Comparison of ENCODE assay signal across 14 cellular contexts in genomic region chr4:173782660-173783059, GRCh38.
"Had no signal": no experiment of that assay in that cellular context is flagged by ENCODE, and none has a peak within 500 bp of the region (broad histone marks: within the 10 kb centered on the region; RNA-seq: fewer than 3 reads in every experiment).

No MANE protein-coding gene starts in this region.

- H3K27ac ChIP-seq: cardiac muscle cell, dorsolateral prefrontal cortex had no signal

- H3K4me3 ChIP-seq: cardiac muscle cell, dorsolateral prefrontal cortex had no signal

- ATAC-seq: activated CD8-positive, alpha-beta memory T cell treated with anti-CD3 and anti-CD28 coated beads, Interleukin-2, amount 10 ng/mL, durations not matched to agents 7 days and 5 days; esophagus mucosa; left ventricle myocardium superior; naive thymus-derived CD8-positive, alpha-beta T cell; stimulated activated memory B cell treated with anti-CD40 and anti-IgM and Interleukin-4, amounts not matched to agents 10 μg/mL and 1 μg/mL and 100 μg/mL, for 72 hours had no signal

- H3K27ac Mint-ChIP-seq: activated CD4-positive, alpha-beta memory T cell treated with anti-CD3 and anti-CD28 coated beads for 36 hours; activated CD8-positive, alpha-beta memory T cell treated with anti-CD3 and anti-CD28 coated beads, Interleukin-2, amount 10 ng/mL, durations not matched to agents 7 days and 5 days; activated T-helper 2 cell treated with anti-CD3 and anti-CD28 coated beads, Interferon-gamma antibody, Interleukin-2, Interleukin-4, amounts not matched to agents 10 μg/mL and 5 μg/mL and 100 μg/mL, durations not matched to agents 14 hours and 24 hours and 36 hours; memory B cell; naive thymus-derived CD8-positive, alpha-beta T cell; stimulated activated memory B cell treated with anti-CD40 and anti-IgM and Interleukin-4, amounts not matched to agents 10 μg/mL and 1 μg/mL and 100 μg/mL, for 72 hours had no signal

- H3K36me3 Mint-ChIP-seq: activated CD4-positive, alpha-beta memory T cell treated with anti-CD3 and anti-CD28 coated beads for 36 hours; activated CD8-positive, alpha-beta memory T cell treated with anti-CD3 and anti-CD28 coated beads, Interleukin-2, amount 10 ng/mL, durations not matched to agents 7 days and 5 days; memory B cell; naive thymus-derived CD8-positive, alpha-beta T cell; stimulated activated memory B cell treated with anti-CD40 and anti-IgM and Interleukin-4, amounts not matched to agents 10 μg/mL and 1 μg/mL and 100 μg/mL, for 72 hours had no signal

- H3K4me1 Mint-ChIP-seq: activated CD8-positive, alpha-beta memory T cell treated with anti-CD3 and anti-CD28 coated beads, Interleukin-2, amount 10 ng/mL, durations not matched to agents 7 days and 5 days; memory B cell; naive thymus-derived CD8-positive, alpha-beta T cell; stimulated activated memory B cell treated with anti-CD40 and anti-IgM and Interleukin-4, amounts not matched to agents 10 μg/mL and 1 μg/mL and 100 μg/mL, for 72 hours had no signal

- H3K9me3 Mint-ChIP-seq: activated CD4-positive, alpha-beta memory T cell treated with anti-CD3 and anti-CD28 coated beads for 36 hours had no signal

- H3K4me3 Mint-ChIP-seq: activated CD4-positive, alpha-beta memory T cell treated with anti-CD3 and anti-CD28 coated beads for 36 hours; activated CD8-positive, alpha-beta memory T cell treated with anti-CD3 and anti-CD28 coated beads, Interleukin-2, amount 10 ng/mL, durations not matched to agents 7 days and 5 days; memory B cell; naive thymus-derived CD8-positive, alpha-beta T cell; stimulated activated memory B cell treated with anti-CD40 and anti-IgM and Interleukin-4, amounts not matched to agents 10 μg/mL and 1 μg/mL and 100 μg/mL, for 72 hours had no signal

- DNase-seq: activated CD4-positive, alpha-beta memory T cell treated with anti-CD3 and anti-CD28 coated beads for 36 hours; activated CD8-positive, alpha-beta memory T cell treated with anti-CD3 and anti-CD28 coated beads, Interleukin-2, amount 10 ng/mL, durations not matched to agents 7 days and 5 days; activated naive CD4-positive, alpha-beta T cell treated with anti-CD3 and anti-CD28 coated beads, Interleukin-2, amount 50 U/mL, for 16 hours; activated T-cell treated with anti-CD3 and anti-CD28 coated beads, Interleukin-2, amount 50 U/mL, for 1 hour; dorsolateral prefrontal cortex; hippocampal formation; left ventricle myocardium superior; naive thymus-derived CD8-positive, alpha-beta T cell; stimulated activated CD4-positive, alpha-beta T cell treated with anti-CD3 and anti-CD28 coated beads, Interleukin-2, amount 100 ng/mL, for 48 hours had no signal

- H3K36me3 ChIP-seq: cardiac muscle cell had no signal

- H3K27me3 Mint-ChIP-seq: activated CD4-positive, alpha-beta memory T cell treated with anti-CD3 and anti-CD28 coated beads for 36 hours; activated CD8-positive, alpha-beta memory T cell treated with anti-CD3 and anti-CD28 coated beads, Interleukin-2, amount 10 ng/mL, durations not matched to agents 7 days and 5 days; memory B cell; stimulated activated memory B cell treated with anti-CD40 and anti-IgM and Interleukin-4, amounts not matched to agents 10 μg/mL and 1 μg/mL and 100 μg/mL, for 72 hours had no signal

- H3K27me3 ChIP-seq: cardiac muscle cell had no signal
